Comparison of ENCODE assay signal across 32 cellular contexts in the genomic region with DNA sequence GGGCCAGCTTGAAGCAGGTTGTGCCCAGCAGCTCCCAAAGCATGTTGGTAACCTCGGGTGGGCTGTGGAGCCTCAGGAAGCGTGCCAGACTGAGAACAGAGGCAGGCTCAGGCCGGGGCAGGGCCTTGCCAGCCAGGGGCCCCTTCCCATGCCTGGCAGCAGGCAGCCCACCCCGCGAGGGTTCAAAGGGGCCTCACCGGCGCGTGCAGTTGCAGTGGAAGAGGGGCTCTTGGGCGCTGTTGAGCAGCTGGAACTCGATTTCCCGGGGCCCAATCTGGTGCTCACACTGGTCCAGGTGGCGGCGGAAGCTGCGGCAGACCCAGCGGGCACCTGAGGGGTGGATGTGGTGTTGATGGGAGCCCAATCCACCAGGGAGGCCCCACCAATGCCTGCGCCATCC. TPM values are rescaled to one million over a fixed set of nuclear protein-coding genes. Genes with fewer than 3 reads are reported as not detected.
"Had no signal": no experiment of that assay in that cellular context is flagged by ENCODE, and none has a peak within 500 bp of the region (broad histone marks: within the 10 kb centered on the region; RNA-seq: fewer than 3 reads in every experiment).

No MANE protein-coding gene starts in this region.

- FAIRE-seq: astrocyte, bronchial epithelial cell had no signal

- H3K4me1 ChIP-seq: esophagus muscularis mucosa, foreskin keratinocyte, gastrocnemius medialis had no signal

- H3K27me3 ChIP-seq: brain microvascular endothelial cell had no signal

- ATAC-seq: activated CD4-positive, CD25-positive, alpha-beta regulatory T cell treated with anti-CD3 and anti-CD28 coated beads, Interleukin-2, amount 50 U/mL, for 24 hours; activated CD8-positive, alpha-beta T cell treated with anti-CD3 and anti-CD28 coated beads for 36 hours; activated T-cell treated with anti-CD3 and anti-CD28 coated beads, Interleukin-2, amount 50 U/mL, for 4 hours; activated T-helper 17 cell treated with anti-CD3 and anti-CD28 coated beads, Interleukin-2, amount 50 U/mL, for 72 hours; effector memory CD8-positive, alpha-beta T cell; foreskin keratinocyte; gastrocnemius medialis; T-helper 17 cell had no signal

- H3K36me3 ChIP-seq: brain microvascular endothelial cell, gastrocnemius medialis, WERI-Rb-1 had no signal

- H3K9me3 ChIP-seq: esophagus muscularis mucosa, gastrocnemius medialis had no signal

- H3K27ac ChIP-seq: brain microvascular endothelial cell, coronary artery, dorsolateral prefrontal cortex, esophagus muscularis mucosa, foreskin keratinocyte, gastrocnemius medialis, WERI-Rb-1 had no signal

- H3K4me3 ChIP-seq: coronary artery, dorsolateral prefrontal cortex, esophagus muscularis mucosa, gastrocnemius medialis had no signal

- DNase-seq: activated B cell treated with CpG ODN at 0.5 μM for 24 hours; activated CD4-positive, alpha-beta T cell treated with anti-CD3 and anti-CD28 coated beads for 48 hours; activated CD4-positive, alpha-beta T cell treated with anti-CD3 and anti-CD28 coated beads, Interleukin-2, amount 50 U/mL, for 1 hour; activated CD4-positive, alpha-beta T cell treated with anti-CD3 and anti-CD28 coated beads, Interleukin-2, amount 50 U/mL, for 48 hours; activated CD8-positive, alpha-beta memory T cell treated with anti-CD3 and anti-CD28 coated beads for 24 hours; activated CD8-positive, alpha-beta T cell treated with anti-CD3 and anti-CD28 coated beads for 36 hours; activated effector memory CD4-positive, alpha-beta T cell treated with Interleukin-2 at 50 U/mL for 16 hours; activated gamma-delta T cell treated with Interleukin-2 at 50 U/mL for 16 hours; activated naive CD4-positive, alpha-beta T cell treated with anti-CD3 and anti-CD28 coated beads, Interleukin-2, amount 50 U/mL, for 16 hours; activated naive CD4-positive, alpha-beta T cell treated with Interleukin-2 at 50 U/mL for 16 hours; activated T-cell treated with anti-CD3 and anti-CD28 coated beads, Interleukin-2, amount 50 U/mL, for 4 hours; amniotic stem cell; anterior cingulate cortex; brain microvascular endothelial cell; effector CD4-positive, alpha-beta T cell; effector memory CD8-positive, alpha-beta T cell; erythroblast; foreskin keratinocyte; gastrocnemius medialis; T-helper 1 cell; T-helper 17 cell; T1000; WERI-Rb-1 had no signal

RNA-seq across cellular contexts. Expression of gene PLA2G3, which starts 3.6 kb away (rescaled TPM):
- total RNA-seq: activated B cell treated with CpG ODN at 0.5 μM for 24 hours; activated CD8-positive, alpha-beta T cell treated with anti-CD3 and anti-CD28 coated beads for 36 hours; activated T-cell treated with anti-CD3 and anti-CD28 coated beads, Interleukin-2, amount 50 U/mL, for 4 hours; activated T-helper 17 cell treated with anti-CD3 and anti-CD28 coated beads, Interleukin-2, amount 50 U/mL, for 72 hours; astrocyte; cardiac septum; cerebellum; esophagus muscularis mucosa; gastrocnemius medialis; T-helper 17 cell had no signal
